9 cellular contexts compared by ENCODE assay signal in the genomic region with DNA sequence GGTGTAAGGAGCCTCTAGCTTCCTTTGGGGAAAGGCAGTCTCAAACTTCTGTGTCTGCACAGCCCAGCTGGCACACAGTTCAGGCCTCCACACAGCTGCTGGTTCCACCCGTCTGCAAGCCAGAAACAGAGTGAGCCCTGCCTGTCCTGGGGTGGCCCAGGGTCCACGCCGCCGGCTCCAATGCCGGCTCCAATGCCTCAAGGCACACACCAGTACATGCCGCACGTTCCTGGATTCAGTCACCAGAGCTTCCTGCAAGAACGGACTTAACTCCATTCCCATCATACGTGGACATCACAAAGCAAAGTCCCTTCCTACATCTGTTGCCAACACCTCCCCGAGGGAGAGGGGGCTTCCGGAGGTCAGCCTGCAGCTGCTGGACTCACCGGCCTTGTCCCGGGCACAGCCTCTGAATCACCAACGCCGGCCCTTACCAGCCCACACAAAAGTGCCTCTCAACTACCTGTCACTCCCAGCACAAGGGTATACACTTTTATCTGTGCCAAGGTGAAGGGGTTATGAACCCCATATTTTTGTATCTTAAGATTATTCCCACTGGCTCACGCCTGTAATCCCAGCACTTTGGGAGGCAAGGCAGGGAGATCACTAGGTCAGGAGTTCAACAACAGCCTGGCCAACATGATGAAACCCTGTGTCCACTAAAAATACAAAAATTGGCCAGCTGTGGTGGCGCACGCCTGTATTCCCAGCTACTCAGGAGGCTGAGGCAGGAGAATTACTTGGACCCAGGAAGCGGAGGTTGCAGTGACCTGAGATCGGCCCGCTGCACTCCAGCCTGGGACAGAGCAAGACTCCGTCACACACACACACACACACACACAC. TPM values are rescaled to one million over a fixed set of nuclear protein-coding genes. Genes with fewer than 3 reads are reported as not detected.
DNase-seq lines count a peak whose midpoint lies in the region; TF ChIP-seq lines count a peak whose summit lies in the region.
"Had no signal": no experiment of that assay in that cellular context is flagged by ENCODE, and none has a peak within 500 bp of the region (broad histone marks: within the 10 kb centered on the region; RNA-seq: fewer than 3 reads in every experiment).

No MANE protein-coding gene starts in this region.

- H3K27ac ChIP-seq in layer of hippocampus (ENCODE audit: low read depth, low read length): peak overlapping the region; percentile 71
- peak overlapping the region in 20 of 21 experiments; percentile 12 to 86 (median 70) for H3K27ac ChIP-seq in skin epidermis

- H3K4me1 Mint-ChIP-seq in activated naive CD8-positive, alpha-beta T cell treated with anti-CD3 and anti-CD28 coated beads for 36 hours: peaks cover 23% of the 10 kb centered on the region

- H3K9me3 Mint-ChIP-seq in activated naive CD8-positive, alpha-beta T cell treated with anti-CD3 and anti-CD28 coated beads for 36 hours: no peaks in the 10 kb centered on the region

- DNase-seq in HFF-Myc (ENCODE audit: extremely low read depth, low read depth) (no peak), dedifferentiated amniotic fluid mesenchymal stem cell (ENCODE audit: extremely low spot score) (peak; percentile 51), SKM-1 treated with dmso at 0.1 percent for 144 hours (lab: John Stamatoyannopoulos, UW; ENCODE audit: unreplicated experiment) (no peak), NCI-H1436 (lab: John Stamatoyannopoulos, UW) (no peak)
- DNase-seq in stimulated activated naive CD4-positive, alpha-beta T cell (lab: John Stamatoyannopoulos, UW): no peak
- DNase-seq in activated naive CD8-positive, alpha-beta T cell treated with anti-CD3 and anti-CD28 coated beads for 36 hours: no peak
- DNase-seq: activated CD8-positive, alpha-beta memory T cell treated with anti-CD3 and anti-CD28 coated beads, Interleukin-2, amount 50 U/mL, for 48 hours had no signal

- no peak overlapping the region for H3K4me3 Mint-ChIP-seq in activated naive CD8-positive, alpha-beta T cell treated with anti-CD3 and anti-CD28 coated beads for 36 hours

- H3K27me3 Mint-ChIP-seq in activated naive CD8-positive, alpha-beta T cell treated with anti-CD3 and anti-CD28 coated beads for 36 hours: no peaks in the 10 kb centered on the region

- TF ChIP-seq CTCF in HFF-Myc (IDR thresholded peaks at IDR 0.05; ENCODE audit: low read depth, low read length, missing control alignments): no peak

- H3K36me3 Mint-ChIP-seq in activated naive CD8-positive, alpha-beta T cell treated with anti-CD3 and anti-CD28 coated beads for 36 hours: peaks cover 4% of the 10 kb centered on the region

- H3K4me3 ChIP-seq in HFF-Myc (replicated peaks; ENCODE audit: low read depth, low read length) (peak overlapping the region; percentile 8), skin epidermis (no peak overlapping the region)

- no peak overlapping the region for H3K27ac Mint-ChIP-seq in activated naive CD8-positive, alpha-beta T cell treated with anti-CD3 and anti-CD28 coated beads for 36 hours

- H3K27me3 ChIP-seq in layer of hippocampus (ENCODE audit: control insufficient read depth, insufficient read depth, low read length): no peaks in the 10 kb centered on the region

RNA-seq across cellular contexts. Expression of gene SH3GL1, which starts 8.4 kb away (rescaled TPM):
- total RNA-seq in activated naive CD8-positive, alpha-beta T cell treated with anti-CD3 and anti-CD28 coated beads for 36 hours: 10 to 100 TPM; 40.3 to 41.1 TPM

RNA-seq across cellular contexts. Expression of gene CHAF1A, which starts 10.5 kb away (rescaled TPM):
- 10 to 100 TPM; 76.8 to 77.6 TPM for total RNA-seq in activated naive CD8-positive, alpha-beta T cell treated with anti-CD3 and anti-CD28 coated beads for 36 hours

RNA-seq across cellular contexts. Expression of gene MPND, which starts 48.6 kb away (rescaled TPM):
- 10 to 100 TPM; 15.6 to 18.8 TPM for total RNA-seq in activated naive CD8-positive, alpha-beta T cell treated with anti-CD3 and anti-CD28 coated beads for 36 hours

RNA-seq across cellular contexts. Expression of gene STAP2, which starts 53.3 kb away (rescaled TPM):
- 10 to 100 TPM; 12.3 to 13.1 TPM for total RNA-seq in activated naive CD8-positive, alpha-beta T cell treated with anti-CD3 and anti-CD28 coated beads for 36 hours
